Comparison of ENCODE assay signal across 9 cellular contexts in the genomic region with DNA sequence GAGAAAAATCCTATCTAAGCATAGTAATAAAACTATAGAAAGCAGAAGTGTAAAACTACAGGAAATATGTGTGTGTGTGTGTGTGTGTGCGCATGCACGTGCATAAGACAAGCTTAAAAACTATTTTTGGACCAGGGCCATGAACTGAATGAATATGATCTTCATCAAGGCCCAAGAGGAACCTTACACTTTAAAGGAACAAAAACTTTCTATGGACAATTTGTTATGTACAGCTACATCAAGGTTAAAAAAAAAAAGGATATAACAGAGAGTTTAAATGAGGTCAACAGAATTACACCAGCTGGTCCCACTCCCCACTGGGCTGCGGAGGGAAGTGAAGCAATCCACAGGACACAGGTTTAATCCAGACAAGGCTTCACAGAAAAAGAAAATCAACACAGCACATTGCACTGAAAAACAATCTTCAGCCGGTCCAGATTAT.
DNase-seq lines count a peak whose midpoint lies in the region; ATAC-seq and TF ChIP-seq lines count a peak whose summit lies in the region.
"Had no signal": no experiment of that assay in that cellular context is flagged by ENCODE, and none has a peak within 500 bp of the region (broad histone marks: within the 10 kb centered on the region; RNA-seq: fewer than 3 reads in every experiment).

No MANE protein-coding gene starts in this region.

- H3K9me3 ChIP-seq in HAP-1: no peaks in the 10 kb centered on the region
- H3K9me3 ChIP-seq in fibroblast of lung (ENCODE audit: control insufficient read depth, insufficient read depth, low read depth, low read length): no peaks in the 10 kb centered on the region
- H3K9me3 ChIP-seq in gastrocnemius medialis: no peaks in the 10 kb centered on the region
- H3K9me3 ChIP-seq in colonic mucosa: no peaks in the 10 kb centered on the region

- no peak overlapping the region for H3K4me3 ChIP-seq in HAP-1
- no peak overlapping the region for H3K4me3 ChIP-seq in fibroblast of lung (replicated peaks in 1 of 4; ENCODE audit: control extremely low read depth in 1 of 4, insufficient read depth in 1 of 4, low read depth in 3 of 4, low read length in 4 of 4)
- no peak overlapping the region for H3K4me3 ChIP-seq in gastrocnemius medialis
- H3K4me3 ChIP-seq in colonic mucosa: no peak overlapping the region

- no peak overlapping the region for H2AFZ ChIP-seq in fibroblast of lung (ENCODE audit: low read length)

- peaks cover 40% of the 10 kb centered on the region for H3K4me1 ChIP-seq in HAP-1
- H3K4me1 ChIP-seq in fibroblast of lung (ENCODE audit: control insufficient read depth, extremely low read depth, insufficient read depth, low read length): peaks cover 2% of the 10 kb centered on the region
- peaks cover 38 to 67% of the 10 kb centered on the region in 2 donors for H3K4me1 ChIP-seq in gastrocnemius medialis
- no peaks in the 10 kb centered on the region for H3K4me1 ChIP-seq in colonic mucosa

- H3K36me3 ChIP-seq in HAP-1 (replicated peaks) (no peaks in the 10 kb centered on the region), fibroblast of lung (ENCODE audit: control insufficient read depth, insufficient read depth, low read length) (no peaks in the 10 kb centered on the region), gastrocnemius medialis (no peaks in the 10 kb centered on the region), colonic mucosa (no peaks in the 10 kb centered on the region)

- no peak overlapping the region for H3K4me2 ChIP-seq in fibroblast of lung (ENCODE audit: extremely low read depth, insufficient read depth, low read length)

- peak; percentile 28 to 62 for DNase-seq in HAP-1 (ENCODE audit: low spot score in 2 of 2)
- peak; percentile 89 to 93 for DNase-seq in NOMO-1 (lab: John Stamatoyannopoulos, UW; ENCODE audit: unreplicated experiment in 2 of 2)
- peak; percentile 37 to 58 for DNase-seq in fibroblast of lung (ENCODE audit: low read depth in 2 of 2)
- peak; percentile 38 to 44 for DNase-seq in gastrocnemius medialis
- no peak for DNase-seq in SW 1271 (lab: John Stamatoyannopoulos, UW)
- no peak for DNase-seq in cortex of kidney (lab: John Stamatoyannopoulos, UW)
- no peak for DNase-seq in colonic mucosa
- DNase-seq: NCI-H1930 had no signal

- in situ Hi-C loops in HAP-1 (cut with MboI; ENCODE audit: low sequenced_read_pairs): no loop called here
- in situ Hi-C loops in gastrocnemius medialis (cut with MboI; ENCODE audit: low sequenced_read_pairs in 4 of 4): no loop called here

- TF ChIP-seq CTCF in fibroblast of lung (conservative IDR thresholded peaks at IDR 0.05 in 1 of 2, IDR thresholded peaks at IDR 0.05 in 1 of 2; ENCODE audit: low read depth in 1 of 2, low read length in 2 of 2): no peak
- TF ChIP-seq CTCF in gastrocnemius medialis (IDR thresholded peaks at IDR 0.05 in 4 of 5, conservative IDR thresholded peaks at IDR 0.05 in 1 of 5): no peak
- no peak for TF ChIP-seq CTCF in colonic mucosa (IDR thresholded peaks at IDR 0.05)

- H3K27ac ChIP-seq in fibroblast of lung (ENCODE audit: insufficient read depth, low read length) (no peak overlapping the region), gastrocnemius medialis (peak overlapping the region; percentile 11 to 70 (median 56)), colonic mucosa (no peak overlapping the region)

- no peaks in the 10 kb centered on the region for H3K27me3 ChIP-seq in HAP-1 (ENCODE audit: low read depth)
- H3K27me3 ChIP-seq in fibroblast of lung (ENCODE audit: control insufficient read depth, insufficient read depth, low read length): no peaks in the 10 kb centered on the region
- H3K27me3 ChIP-seq in gastrocnemius medialis: no peaks in the 10 kb centered on the region
- H3K27me3 ChIP-seq in colonic mucosa: no peaks in the 10 kb centered on the region

- H3K79me2 ChIP-seq in fibroblast of lung (ENCODE audit: control insufficient read depth, insufficient read depth, low read length): no peaks in the 10 kb centered on the region

- no peak for TF ChIP-seq POLR2A in gastrocnemius medialis (IDR thresholded peaks at IDR 0.05)

- no peaks in the 10 kb centered on the region for H4K20me1 ChIP-seq in fibroblast of lung (ENCODE audit: control insufficient read depth, extremely low read depth, insufficient read depth, low read length)

- intact Hi-C loops in gastrocnemius medialis (cut with DNase I; ENCODE audit: low total_unique reads): loop anchor here (2.0 to 10.0 kb wide), 3 partner anchors 51 to 1023 kb away; a partner anchor contains a TSS
- intact Hi-C loops in colonic mucosa (cut with DNase I): no loop called here

- H3K9ac ChIP-seq in fibroblast of lung (ENCODE audit: insufficient read depth, low read length): no peak overlapping the region
- H3K9ac ChIP-seq in colonic mucosa (ENCODE audit: low read depth in 2 of 2, low read length in 2 of 2): no peak overlapping the region

- ATAC-seq in gastrocnemius medialis: peak; percentile 72 to 85
- ATAC-seq in HG03521 (IDR thresholded peaks at IDR 0.05; ENCODE audit: unreplicated experiment): no peak

Comparison
In these comparisons a context has a peak if more than half of its experiments do, and no peak if none do; other contexts are left out.
1. DNase-seq: peak in HAP-1 (2 of 2), NOMO-1 (2 of 2), fibroblast of lung (2 of 2) and gastrocnemius medialis (2 of 2); none in SW 1271 (0 of 2), cortex of kidney (single experiment) and colonic mucosa (single experiment).
2. H3K27ac ChIP-seq: peak in gastrocnemius medialis (4 of 4); none in fibroblast of lung (single experiment) and colonic mucosa (single experiment).